ENCODE assay signal across 16 cellular contexts in the genomic region with DNA sequence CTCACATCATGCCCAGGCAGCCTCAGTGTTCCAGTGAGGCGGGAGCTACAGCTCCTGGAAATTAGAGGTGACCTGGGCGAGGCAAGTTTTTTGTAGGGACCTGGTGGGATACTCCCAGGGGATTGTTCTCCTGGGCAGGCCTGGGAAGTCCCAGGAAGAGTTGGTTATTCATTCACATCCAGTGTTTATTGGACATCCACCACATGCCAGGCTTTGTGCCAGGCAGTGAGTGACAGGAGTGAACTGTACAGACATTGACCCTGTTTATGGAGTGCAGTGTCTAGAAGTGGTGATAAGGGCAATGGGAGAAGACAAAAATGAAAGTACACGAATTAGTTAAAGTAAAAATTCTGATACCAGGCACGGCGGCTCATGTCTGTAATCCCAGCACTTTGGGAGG.
"Had no signal": no experiment of that assay in that cellular context is flagged by ENCODE, and none has a peak within 500 bp of the region (broad histone marks: within the 10 kb centered on the region; RNA-seq: fewer than 3 reads in every experiment).

No MANE protein-coding gene starts in this region.

- H3K4me3 ChIP-seq: ascending aorta, cardiac muscle cell, gastroesophageal sphincter, hepatocyte, suprapubic skin had no signal

- H3K36me3 ChIP-seq: ascending aorta, cardiac muscle cell, gastroesophageal sphincter, suprapubic skin, WERI-Rb-1 had no signal

- H3K27ac ChIP-seq: ascending aorta, cardiac muscle cell, epithelial cell of prostate, gastroesophageal sphincter, hepatocyte, suprapubic skin, WERI-Rb-1 had no signal

- ATAC-seq: activated CD4-positive, alpha-beta T cell treated with anti-CD3 and anti-CD28 coated beads for 36 hours; gastroesophageal sphincter; stimulated activated naive CD8-positive, alpha-beta T cell treated with anti-CD3 and anti-CD28 coated beads, Interleukin-15, Interleukin-2, amounts not matched to agents 100 U/mL and 50 U/mL, for 24 hours had no signal

- DNase-seq: activated CD4-positive, alpha-beta memory T cell treated with anti-CD3 and anti-CD28 coated beads, Interleukin-2, amount 10 ng/mL, durations not matched to agents 7 days and 5 days; activated CD4-positive, alpha-beta T cell treated with anti-CD3 and anti-CD28 coated beads for 36 hours; activated naive CD8-positive, alpha-beta T cell treated with anti-CD3 and anti-CD28 coated beads, Interleukin-2, amount 10 ng/mL, durations not matched to agents 7 days and 5 days; effector CD8-positive, alpha-beta T cell; nephron progenitor cell; stimulated activated CD4-positive, alpha-beta T cell treated with anti-CD3 and anti-CD28 coated beads, Interleukin-4, amount 100 ng/mL, for 1 hour; stimulated activated CD8-positive, alpha-beta memory T cell treated with anti-CD3 and anti-CD28 coated beads, Interleukin-4, amount 100 ng/mL, for 48 hours; stimulated activated naive CD8-positive, alpha-beta T cell treated with anti-CD3 and anti-CD28 coated beads, Interleukin-15, Interleukin-2, amounts not matched to agents 100 U/mL and 50 U/mL, for 24 hours; T1000; WERI-Rb-1 had no signal

- H3K27me3 ChIP-seq: ascending aorta, gastroesophageal sphincter, hepatocyte, suprapubic skin had no signal

- H3K9me3 ChIP-seq: ascending aorta, gastroesophageal sphincter, suprapubic skin had no signal
